14 cellular contexts compared by ENCODE assay signal in genomic region chr20:32327087-32327681, GRCh38. TPM values are rescaled to one million over a fixed set of nuclear protein-coding genes. Genes with fewer than 3 reads are reported as not detected.
DNase-seq lines count a peak whose midpoint lies in the region; ATAC-seq, FAIRE-seq and TF ChIP-seq lines count a peak whose summit lies in the region.
"Had no signal": no experiment of that assay in that cellular context is flagged by ENCODE, and none has a peak within 500 bp of the region (broad histone marks: within the 10 kb centered on the region; RNA-seq: fewer than 3 reads in every experiment).

No MANE protein-coding gene starts in this region.

- no peak for TF ChIP-seq CTCF in nephron progenitor cell (IDR thresholded peaks at IDR 0.05)
- no peak for TF ChIP-seq CTCF in esophagus muscularis mucosa (IDR thresholded peaks at IDR 0.05)

- TF ChIP-seq EP300 in esophagus muscularis mucosa (IDR thresholded peaks at IDR 0.05) = no peak

- H3K9me3 Mint-ChIP-seq in nephron progenitor cell = no peaks in the 10 kb centered on the region
- H3K9me3 Mint-ChIP-seq: activated T-helper 2 cell treated with anti-CD3 and anti-CD28 coated beads, Interferon-gamma antibody, Interleukin-2, Interleukin-4, amounts not matched to agents 10 μg/mL and 5 μg/mL and 100 μg/mL, durations not matched to agents 14 hours and 24 hours and 36 hours; central memory CD8-positive, alpha-beta T cell; nephron had no signal

- no peak overlapping the region for H3K9ac ChIP-seq in HUES48 (ENCODE audit: low read depth, low read length)

- 87% methylated on average over 9 of the region's 9 CpGs for WGBS in esophagus muscularis mucosa

- no peaks in the 10 kb centered on the region for H3K27me3 Mint-ChIP-seq in nephron progenitor cell (ENCODE audit: low read depth, poor library complexity)
- H3K27me3 Mint-ChIP-seq: central memory CD8-positive, alpha-beta T cell had no signal

- H3K9me3 ChIP-seq in HUES48 (ENCODE audit: control insufficient read depth, insufficient read depth, low read length) = no peaks in the 10 kb centered on the region
- H3K9me3 ChIP-seq in esophagus muscularis mucosa = no peaks in the 10 kb centered on the region

- peak overlapping the region; percentile 82 for H3K27ac Mint-ChIP-seq in nephron progenitor cell
- H3K27ac Mint-ChIP-seq: activated T-helper 2 cell treated with anti-CD3 and anti-CD28 coated beads, Interferon-gamma antibody, Interleukin-2, Interleukin-4, amounts not matched to agents 10 μg/mL and 5 μg/mL and 100 μg/mL, durations not matched to agents 14 hours and 24 hours and 36 hours had no signal

- no peak overlapping the region for H3K4me3 Mint-ChIP-seq in nephron progenitor cell
- H3K4me3 Mint-ChIP-seq: central memory CD8-positive, alpha-beta T cell; nephron had no signal

- H3K27ac ChIP-seq in HUES48 (ENCODE audit: low read depth, low read length) (peak overlapping the region; percentile 47), esophagus muscularis mucosa (replicated peaks in 1 of 4) (no peak overlapping the region)
- H3K27ac ChIP-seq: SK-N-MC had no signal

- H3K4me1 ChIP-seq in HUES48 (ENCODE audit: control insufficient read depth, insufficient read depth, low read length) (no peaks in the 10 kb centered on the region), esophagus muscularis mucosa (peaks cover 0 to 3% (median 0%) of the 10 kb centered on the region in 4 donors)

- no peak for TF ChIP-seq POLR2A in esophagus muscularis mucosa (IDR thresholded peaks at IDR 0.05; ENCODE audit: low read depth)
- no peak for TF ChIP-seq POLR2A in H54 (IDR thresholded peaks at IDR 0.05; ENCODE audit: low read depth, low read length)

- H3K36me3 ChIP-seq in HUES48 (ENCODE audit: control insufficient read depth, insufficient read depth, low read length) (peaks cover 42% of the 10 kb centered on the region), esophagus muscularis mucosa (peaks cover 16 to 54% (median 49%) of the 10 kb centered on the region in 4 donors)

- H3K4me1 Mint-ChIP-seq in nephron progenitor cell = no peaks in the 10 kb centered on the region

- no peaks in the 10 kb centered on the region for H3K27me3 ChIP-seq in HUES48 (ENCODE audit: control insufficient read depth, insufficient read depth, low read length)
- H3K27me3 ChIP-seq in esophagus muscularis mucosa = no peaks in the 10 kb centered on the region

- H3K36me3 Mint-ChIP-seq in nephron progenitor cell (ENCODE audit: low read depth) = peaks cover 26% of the 10 kb centered on the region

- no peak for ATAC-seq in GM18868 (IDR thresholded peaks at IDR 0.05; ENCODE audit: unreplicated experiment)

- intact Hi-C loops in esophagus muscularis mucosa (cut with DNase I) = no loop called here

- H3K4me3 ChIP-seq in HUES48 (ENCODE audit: low read depth, low read length) = no peak overlapping the region
- H3K4me3 ChIP-seq in esophagus muscularis mucosa = no peak overlapping the region
- H3K4me3 ChIP-seq: SK-N-MC had no signal

- DNase-seq in NCI-H2029 (lab: John Stamatoyannopoulos, UW) (peak; percentile 36), NCI-H2029 treated with DMSO at 0.1 percent for 48 hours (lab: John Stamatoyannopoulos, UW) (no peak), dermis blood vessel endothelial cell (peak; percentile 50), nephron progenitor cell (no peak), esophagus muscularis mucosa (ENCODE audit: extremely low spot score) (no peak), H54 (ENCODE audit: insufficient read length, low spot score) (no peak)
- DNase-seq: NCI-H1694 had no signal

- FAIRE-seq in H54 (lab: Jason Lieb, UNC) = no peak
- FAIRE-seq: A204.1 had no signal

RNA-seq across cellular contexts. Expression of gene ASXL1, which starts 30.9 kb away (rescaled TPM):
- 53.4 and 62.1 TPM in 2 replicates for total RNA-seq in dermis blood vessel endothelial cell
- total RNA-seq in esophagus muscularis mucosa = 10 to 100 TPM; 56.5 to 66.7 (median 61.8) TPM

RNA-seq across cellular contexts. Expression of gene KIF3B, which starts 49.7 kb away (rescaled TPM):
- total RNA-seq in dermis blood vessel endothelial cell (24.0 and 34.0 TPM in 2 replicates), esophagus muscularis mucosa (10 to 100 TPM; 20.7 to 28.3 (median 23.5) TPM)

Comparison
In these comparisons a context has a peak if more than half of its experiments do, and no peak if none do; other contexts are left out.
1. DNase-seq: peak in NCI-H2029 (single experiment) and dermis blood vessel endothelial cell (single experiment); none in NCI-H2029 treated with DMSO at 0.1 percent for 48 hours (single experiment), nephron progenitor cell (single experiment), esophagus muscularis mucosa (single experiment) and H54 (single experiment).